ENCODE assay signal across 19 cellular contexts in genomic region chr20:24523661-24524060, GRCh38. TPM values are rescaled to one million over a fixed set of nuclear protein-coding genes. Genes with fewer than 3 reads are reported as not detected.
DNase-seq lines count a peak whose midpoint lies in the region; TF ChIP-seq lines count a peak whose summit lies in the region.
"Had no signal": no experiment of that assay in that cellular context is flagged by ENCODE, and none has a peak within 500 bp of the region (broad histone marks: within the 10 kb centered on the region; RNA-seq: fewer than 3 reads in every experiment).

No MANE protein-coding gene starts in this region.

- no peak for TF ChIP-seq EP300 in SK-N-SH (IDR thresholded peaks at IDR 0.05; ENCODE audit: borderline replicate concordance in 1 of 2, low read depth in 1 of 2, low read length in 1 of 2)

- H3K9ac ChIP-seq in SK-N-SH: no peak overlapping the region

- no peaks in the 10 kb centered on the region for H3K9me2 ChIP-seq in SK-N-SH

- no peak overlapping the region for H3K4me2 ChIP-seq in SK-N-SH

- TF ChIP-seq RAD21 in SK-N-SH (IDR thresholded peaks at IDR 0.05; ENCODE audit: low read length): no peak

- no peaks in the 10 kb centered on the region for H3F3A ChIP-seq in SK-N-SH (replicated peaks; ENCODE audit: insufficient read depth)

- no peaks in the 10 kb centered on the region for H3K36me3 ChIP-seq in SK-N-SH (replicated peaks in 1 of 2; ENCODE audit: control insufficient read depth in 1 of 2, insufficient read depth in 2 of 2, low read length in 1 of 2)
- H3K36me3 ChIP-seq: SJSA1 had no signal

- TF ChIP-seq CTCF in SK-N-SH (IDR thresholded peaks at IDR 0.05) (no peak), coronary artery (IDR thresholded peaks at IDR 0.05) (no peak)

- no peaks in the 10 kb centered on the region; the same call in 1 of the 2 replicates for H3K27me3 ChIP-seq in SK-N-SH (ENCODE audit: insufficient read depth)
- H3K27me3 ChIP-seq: SJSA1 had no signal

- no peak overlapping the region for H2AFZ ChIP-seq in SK-N-SH (ENCODE audit: low read depth)

- POLR2A ChIA-PET in SK-N-SH (lab: Yijun Ruan, JAX): no interaction called here

- CTCF ChIA-PET in SK-N-SH (lab: Yijun Ruan, JAX): no interaction called here

- H3K9me3 ChIP-seq in SK-N-SH: no peaks in the 10 kb centered on the region
- H3K9me3 ChIP-seq: SJSA1 had no signal

- no peak overlapping the region for H3K4me3 ChIP-seq in SK-N-SH (ENCODE audit: low read depth in 2 of 2, low read length in 1 of 2)
- no peak overlapping the region for H3K4me3 ChIP-seq in coronary artery
- H3K4me3 ChIP-seq: SJSA1 had no signal

- H4K20me1 ChIP-seq in SK-N-SH (ENCODE audit: insufficient read depth): no peaks in the 10 kb centered on the region

- H3K4me1 ChIP-seq in SK-N-SH (ENCODE audit: control insufficient read depth in 1 of 2, insufficient read depth in 2 of 2, low read depth in 1 of 2, low read length in 1 of 2): no peaks in the 10 kb centered on the region; a peak in 1 of 4 replicates
- H3K4me1 ChIP-seq: SJSA1 had no signal

- H3K27ac ChIP-seq in SK-N-SH (ENCODE audit: low read depth in 2 of 2, low read length in 1 of 2): no peak overlapping the region
- no peak overlapping the region for H3K27ac ChIP-seq in coronary artery
- H3K27ac ChIP-seq: 22Rv1, SJSA1 had no signal

- WGBS in SK-N-SH (ENCODE audit: low lambda C conversion rate): 59% methylated on average over 5 of the region's 5 CpGs

- no peaks in the 10 kb centered on the region for H3K79me2 ChIP-seq in SK-N-SH (ENCODE audit: insufficient read depth)

- peak; percentile 57 for DNase-seq in NCI-H748 (lab: John Stamatoyannopoulos, UW; ENCODE audit: unreplicated experiment)
- no peak for DNase-seq in NCI-H748 treated with DMSO at 0.1 percent for 48 hours (lab: John Stamatoyannopoulos, UW)
- peak in 29 of 51 donors; percentile 19 to 79 (median 56) for DNase-seq in hypothalamus (lab: John Stamatoyannopoulos, UW)
- DNase-seq in pons (ENCODE audit: low spot score): peak; percentile 91
- DNase-seq in iPS-NIHi7 (ENCODE audit: extremely low spot score): no peak
- no peak for DNase-seq in DMS114 treated with DMSO at 0.1 percent for 48 hours (lab: John Stamatoyannopoulos, UW; ENCODE audit: unreplicated experiment)
- no peak for DNase-seq in SK-N-SH
- no peak for DNase-seq in coronary artery (ENCODE audit: low spot score)
- DNase-seq: CD8-positive, alpha-beta memory T cell; DMS53; GDM1; Karpas-422; NCI-H1105 treated with DMSO at 0.1 percent for 48 hours; NCI-H2029 treated with DMSO at 0.1 percent for 48 hours; NCI-H226; NCI-H510A treated with DMSO at 0.1 percent for 48 hours; OCI-M1 had no signal

TF ChIP-seq in SK-N-SH, 30 proteins besides CTCF, POLR2A, EP300 and RAD21 (continues in another document):
- TF ChIP-seq RFX5 (IDR thresholded peaks at IDR 0.05; ENCODE audit: low read length) (no peak), POLR2AphosphoS5 (IDR thresholded peaks at IDR 0.05; ENCODE audit: low read depth, low read length) (no peak), NRF1 (IDR thresholded peaks at IDR 0.05; ENCODE audit: low read depth, low read length) (no peak), NFIC (IDR thresholded peaks at IDR 0.05; ENCODE audit: borderline replicate concordance) (no peak), TAF1 (IDR thresholded peaks at IDR 0.05; ENCODE audit: borderline replicate concordance, low read depth, low read length) (no peak), CHD2 (IDR thresholded peaks at IDR 0.05; ENCODE audit: low read length, partially characterized antibody) (no peak), REST (IDR thresholded peaks at IDR 0.05; ENCODE audit: low read depth, low read length) (no peak), YY1 (IDR thresholded peaks at IDR 0.05; ENCODE audit: low read depth) (no peak), SMC3 (IDR thresholded peaks at IDR 0.05; ENCODE audit: low read depth, low read length) (no peak), ELF1 (IDR thresholded peaks at IDR 0.05) (no peak), MEF2A (IDR thresholded peaks at IDR 0.05; ENCODE audit: borderline replicate concordance, low read depth) (no peak), EZH2phosphoT487 (IDR thresholded peaks at IDR 0.05; ENCODE audit: borderline replicate concordance, low read depth) (no peak), FOSL2 (IDR thresholded peaks at IDR 0.05; ENCODE audit: borderline replicate concordance, low read depth) (no peak), IRF3 (IDR thresholded peaks at IDR 0.05; ENCODE audit: low read depth, low read length) (no peak)
- TF ChIP-seq, protein P1, sequence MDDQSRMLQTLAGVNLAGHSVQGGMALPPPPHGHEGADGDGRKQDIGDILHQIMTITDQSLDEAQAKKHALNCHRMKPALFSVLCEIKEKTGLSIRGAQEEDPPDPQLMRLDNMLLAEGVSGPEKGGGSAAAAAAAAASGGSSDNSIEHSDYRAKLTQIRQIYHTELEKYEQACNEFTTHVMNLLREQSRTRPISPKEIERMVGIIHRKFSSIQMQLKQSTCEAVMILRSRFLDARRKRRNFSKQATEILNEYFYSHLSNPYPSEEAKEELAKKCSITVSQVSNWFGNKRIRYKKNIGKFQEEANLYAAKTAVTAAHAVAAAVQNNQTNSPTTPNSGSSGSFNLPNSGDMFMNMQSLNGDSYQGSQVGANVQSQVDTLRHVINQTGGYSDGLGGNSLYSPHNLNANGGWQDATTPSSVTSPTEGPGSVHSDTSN (IDR thresholded peaks at IDR 0.05): no peak
- TF ChIP-seq, protein P2, sequence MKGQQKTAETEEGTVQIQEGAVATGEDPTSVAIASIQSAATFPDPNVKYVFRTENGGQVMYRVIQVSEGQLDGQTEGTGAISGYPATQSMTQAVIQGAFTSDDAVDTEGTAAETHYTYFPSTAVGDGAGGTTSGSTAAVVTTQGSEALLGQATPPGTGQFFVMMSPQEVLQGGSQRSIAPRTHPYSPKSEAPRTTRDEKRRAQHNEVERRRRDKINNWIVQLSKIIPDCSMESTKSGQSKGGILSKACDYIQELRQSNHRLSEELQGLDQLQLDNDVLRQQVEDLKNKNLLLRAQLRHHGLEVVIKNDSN (IDR thresholded peaks at IDR 0.05; ENCODE audit: borderline replicate concordance, low read depth): no peak
- TF ChIP-seq, protein P3, sequence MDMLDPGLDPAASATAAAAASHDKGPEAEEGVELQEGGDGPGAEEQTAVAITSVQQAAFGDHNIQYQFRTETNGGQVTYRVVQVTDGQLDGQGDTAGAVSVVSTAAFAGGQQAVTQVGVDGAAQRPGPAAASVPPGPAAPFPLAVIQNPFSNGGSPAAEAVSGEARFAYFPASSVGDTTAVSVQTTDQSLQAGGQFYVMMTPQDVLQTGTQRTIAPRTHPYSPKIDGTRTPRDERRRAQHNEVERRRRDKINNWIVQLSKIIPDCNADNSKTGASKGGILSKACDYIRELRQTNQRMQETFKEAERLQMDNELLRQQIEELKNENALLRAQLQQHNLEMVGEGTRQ (IDR thresholded peaks at IDR 0.05; ENCODE audit: borderline replicate concordance, low read depth, low read length): no peak

RNA-seq across cellular contexts. Expression of gene SYNDIG1, which starts 54.2 kb away (rescaled TPM):
- not detected in 2 replicates for polyA plus RNA-seq in SK-N-SH (2012; rRNA removed)
- polyA plus RNA-seq in SK-N-SH (2012; cell fraction: cytosol; rRNA removed): 0.01 TPM in 1 of 2 replicates, not detected in the other
- 0.02 TPM in 1 of 2 replicates, not detected in the other for polyA plus RNA-seq in SK-N-SH (2012; cell fraction: nucleus; rRNA removed)
- polyA plus RNA-seq: CD8-positive, alpha-beta memory T cell had no signal

Comparison
In these comparisons a context has a peak if more than half of its experiments do, and no peak if none do; other contexts are left out.
1. DNase-seq: peak in NCI-H748 (single experiment), hypothalamus (29 of 51) and pons (single experiment); none in NCI-H748 treated with DMSO at 0.1 percent for 48 hours (single experiment), iPS-NIHi7 (single experiment), DMS114 treated with DMSO at 0.1 percent for 48 hours (single experiment), SK-N-SH (single experiment) and coronary artery (single experiment).